ENCODE assay signal across 13 cellular contexts in the genomic region with DNA sequence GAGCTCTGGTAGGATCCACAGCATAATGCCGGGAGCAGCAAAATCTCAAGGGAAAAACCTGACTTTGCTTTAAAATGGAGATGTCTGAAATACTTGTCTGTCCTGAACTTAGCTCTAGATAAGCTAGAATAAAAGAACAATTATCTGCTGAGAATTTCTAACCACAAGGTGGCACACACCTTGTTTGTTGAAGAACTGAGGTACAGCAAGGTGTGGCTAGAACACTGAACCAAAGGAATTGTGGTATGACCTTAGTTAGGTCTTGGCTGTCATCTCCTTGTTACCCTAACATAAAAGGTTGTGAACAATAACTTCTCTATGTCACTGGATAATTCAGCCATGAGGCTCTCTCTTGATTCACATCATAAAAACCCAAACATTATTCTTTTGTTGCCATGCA.
DNase-seq lines count a peak whose midpoint lies in the region; ATAC-seq, FAIRE-seq and TF ChIP-seq lines count a peak whose summit lies in the region.
"Had no signal": no experiment of that assay in that cellular context is flagged by ENCODE, and none has a peak within 500 bp of the region (broad histone marks: within the 10 kb centered on the region; RNA-seq: fewer than 3 reads in every experiment).

No MANE protein-coding gene starts in this region.

- TF ChIP-seq POLR2A in spleen (IDR thresholded peaks at IDR 0.05): no peak

- ATAC-seq in lower lobe of right lung: no peak

- TF ChIP-seq CTCF in MM.1S (IDR thresholded peaks at IDR 0.05; ENCODE audit: low read length) (peak; percentile 32; the same call in 1 of the 2 replicates), bronchial epithelial cell (IDR thresholded peaks at IDR 0.05; ENCODE audit: insufficient read depth, low read length, severe bottlenecking) (peak; percentile 40), lower lobe of right lung (IDR thresholded peaks at IDR 0.05) (peak; percentile 10), spleen (IDR thresholded peaks at IDR 0.05 in 8 of 11, conservative IDR thresholded peaks at IDR 0.05 in 3 of 11) (no peak)

- H3K4me1 ChIP-seq in MM.1S (ENCODE audit: low read length): no peaks in the 10 kb centered on the region
- H3K4me1 ChIP-seq in lower lobe of right lung: no peaks in the 10 kb centered on the region
- H3K4me1 ChIP-seq in spleen: no peaks in the 10 kb centered on the region
- H3K4me1 ChIP-seq: HAP-1 had no signal

- H4K20me1 ChIP-seq in MM.1S (ENCODE audit: insufficient read depth, low read length): no peaks in the 10 kb centered on the region

- no peaks in the 10 kb centered on the region for H3K27me3 ChIP-seq in MM.1S (replicated peaks; ENCODE audit: insufficient read depth, low read length)
- H3K27me3 ChIP-seq in bronchial epithelial cell (ENCODE audit: control insufficient read depth, insufficient read depth, low read length): no peaks in the 10 kb centered on the region
- H3K27me3 ChIP-seq in lower lobe of right lung (ENCODE audit: low read depth): no peaks in the 10 kb centered on the region
- no peaks in the 10 kb centered on the region for H3K27me3 ChIP-seq in spleen (replicated peaks in 1 of 7)

- peak; percentile 52 for FAIRE-seq in bronchial epithelial cell (lab: Jason Lieb, UNC)

- no peaks in the 10 kb centered on the region for H3K9me3 ChIP-seq in MM.1S (replicated peaks; ENCODE audit: insufficient read depth, low read length)
- H3K9me3 ChIP-seq in lower lobe of right lung: no peaks in the 10 kb centered on the region
- H3K9me3 ChIP-seq in spleen: no peaks in the 10 kb centered on the region
- H3K9me3 ChIP-seq: HAP-1 had no signal

- H2AFZ ChIP-seq in MM.1S (ENCODE audit: low read length): no peak overlapping the region

- intact Hi-C loops in lower lobe of right lung (cut with DNase I): no loop called here
- intact Hi-C loops in spleen (cut with DNase I; ENCODE audit: low total_unique reads): no loop called here

- H3K27ac ChIP-seq in MM.1S (ENCODE audit: low read length): no peak overlapping the region
- no peak overlapping the region for H3K27ac ChIP-seq in lower lobe of right lung
- H3K27ac ChIP-seq in spleen: no peak overlapping the region
- H3K27ac ChIP-seq: KMS-11 had no signal

- DNase-seq in ELR (ENCODE audit: low read depth) (peak; percentile 19), MM.1S (peak; percentile 48), bronchial epithelial cell (ENCODE audit: low read depth) (peak; percentile 69), lower lobe of right lung (no peak), islet precursor cell (no peak), nucleus accumbens (lab: John Stamatoyannopoulos, UW) (no peak), spleen (no peak), midbrain (lab: John Stamatoyannopoulos, UW) (no peak)
- DNase-seq: activated CD4-positive, CD25-positive, alpha-beta regulatory T cell treated with anti-CD3 and anti-CD28 coated beads, Interleukin-2, amount 50 U/mL, for 72 hours; activated effector memory CD4-positive, alpha-beta T cell treated with anti-CD3 and anti-CD28 coated beads, Interleukin-2, amount 50 U/mL, for 16 hours; central memory CD4-positive, alpha-beta T cell had no signal

- H3F3A ChIP-seq in MM.1S (ENCODE audit: insufficient read depth, low read length): no peaks in the 10 kb centered on the region

- H3K36me3 ChIP-seq in MM.1S (replicated peaks; ENCODE audit: insufficient read depth, low read length): no peaks in the 10 kb centered on the region
- no peaks in the 10 kb centered on the region for H3K36me3 ChIP-seq in bronchial epithelial cell (ENCODE audit: control insufficient read depth, insufficient read depth, low read length)
- H3K36me3 ChIP-seq in lower lobe of right lung: no peaks in the 10 kb centered on the region
- H3K36me3 ChIP-seq in spleen: no peaks in the 10 kb centered on the region
- H3K36me3 ChIP-seq: HAP-1 had no signal

- WGBS in spleen, 5 donors: 84 to 96% (median 90%) methylated on average over 1 of the region's 1 CpG

- no peak overlapping the region for H3K4me2 ChIP-seq in MM.1S (ENCODE audit: low read depth, low read length)
- H3K4me2 ChIP-seq: KMS-11 had no signal

- H3K4me3 ChIP-seq in MM.1S (ENCODE audit: low read length): no peak overlapping the region
- no peak overlapping the region for H3K4me3 ChIP-seq in bronchial epithelial cell (ENCODE audit: low read depth, low read length)
- no peak overlapping the region for H3K4me3 ChIP-seq in lower lobe of right lung
- no peak overlapping the region for H3K4me3 ChIP-seq in spleen
- H3K4me3 ChIP-seq: HAP-1 had no signal

- no peaks in the 10 kb centered on the region for H3K9me2 ChIP-seq in MM.1S (replicated peaks; ENCODE audit: insufficient read depth, low read length)

- H3K79me2 ChIP-seq in MM.1S (ENCODE audit: low read length): no peaks in the 10 kb centered on the region

- H3K9ac ChIP-seq in MM.1S (ENCODE audit: low read length): no peak overlapping the region
- H3K9ac ChIP-seq: KMS-11 had no signal

Comparison
In these comparisons a context has a peak if more than half of its experiments do, and no peak if none do; other contexts are left out.
1. DNase-seq: peak in ELR (single experiment), MM.1S (single experiment) and bronchial epithelial cell (single experiment); none in lower lobe of right lung (single experiment), islet precursor cell (single experiment), nucleus accumbens (0 of 56), spleen (single experiment) and midbrain (single experiment).
2. CTCF ChIP-seq: peak in MM.1S (single experiment), bronchial epithelial cell (single experiment) and lower lobe of right lung (single experiment); none in spleen (0 of 11).